39 cellular contexts compared by ENCODE assay signal in the genomic region with DNA sequence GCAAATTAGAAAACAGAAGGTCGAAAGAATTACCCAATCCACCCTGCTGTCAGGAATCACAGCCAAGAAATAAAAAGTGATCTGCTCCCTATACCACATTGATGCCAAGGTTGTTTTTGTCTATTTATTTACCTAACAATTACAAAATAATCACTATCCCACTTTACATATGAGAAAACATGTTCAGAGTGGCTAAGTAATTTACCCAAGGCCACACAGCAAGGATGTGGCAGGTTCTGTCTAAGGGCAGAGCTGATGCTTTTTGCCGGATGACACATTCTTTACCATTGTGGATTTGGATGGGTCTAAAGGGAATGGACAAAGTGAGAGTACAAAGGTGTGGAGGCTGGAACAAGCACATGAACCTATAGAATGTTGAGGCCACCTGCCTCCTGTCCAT.
"Had no signal": no experiment of that assay in that cellular context is flagged by ENCODE, and none has a peak within 500 bp of the region (broad histone marks: within the 10 kb centered on the region; RNA-seq: fewer than 3 reads in every experiment).

No MANE protein-coding gene starts in this region.

- H3K27ac Mint-ChIP-seq: activated B cell treated with CpG ODN at 0.5 μM for 24 hours; activated CD4-positive, alpha-beta memory T cell treated with anti-CD3 and anti-CD28 coated beads for 36 hours; activated CD4-positive, alpha-beta T cell treated with anti-CD3 and anti-CD28 coated beads, Interleukin-2, amount 10 ng/mL, durations not matched to agents 24 days and 14 days; activated CD8-positive, alpha-beta T cell treated with anti-CD3 and anti-CD28 coated beads for 36 hours; activated naive CD4-positive, alpha-beta T cell treated with anti-CD3 and anti-CD28 coated beads for 36 hours; activated naive CD4-positive, alpha-beta T cell treated with anti-CD3 and anti-CD28 coated beads, Interleukin-2, amount 50 U/mL, for 72 hours; activated naive CD8-positive, alpha-beta T cell treated with anti-CD3 and anti-CD28 coated beads for 36 hours; activated T-cell treated with anti-CD3 and anti-CD28 coated beads, Interleukin-2, amount 50 U/mL, for 72 hours; activated T-helper 1 cell treated with anti-CD3 and anti-CD28 coated beads, Interleukin-12 subunit alpha, Interleukin-12 subunit beta, Interleukin-2, Interleukin-4 antibody, amounts not matched to agents 30 ng/mL and 10 ng/mL and 1 ng/mL, durations not matched to agents 14 hours and 24 hours and 36 hours; activated T-helper 17 cell treated with anti-CD3 and anti-CD28 coated beads, Interleukin-2, amount 50 U/mL, for 72 hours; T-helper 1 cell treated with Interleukin-12 subunit alpha and Interleukin-12 subunit beta and Interleukin-4 antibody, amounts not matched to agents 30 μg/mL and 1 μg/mL, for 36 hours; T-helper 2 cell treated with Interferon-gamma antibody and Interleukin-4, amounts not matched to agents 5 μg/mL and 100 μg/mL, for 36 hours had no signal

- H3K27me3 Mint-ChIP-seq: activated B cell treated with CpG ODN at 0.5 μM for 24 hours; activated CD4-positive, alpha-beta memory T cell treated with anti-CD3 and anti-CD28 coated beads for 36 hours; activated CD4-positive, alpha-beta T cell treated with anti-CD3 and anti-CD28 coated beads, Interleukin-2, amount 10 ng/mL, durations not matched to agents 24 days and 14 days; activated CD8-positive, alpha-beta T cell treated with anti-CD3 and anti-CD28 coated beads for 36 hours; activated naive CD8-positive, alpha-beta T cell treated with anti-CD3 and anti-CD28 coated beads for 36 hours; central memory CD8-positive, alpha-beta T cell had no signal

- H3K36me3 ChIP-seq: adrenal gland, brain microvascular endothelial cell, breast epithelium, cardiac muscle cell had no signal

- H3K36me3 Mint-ChIP-seq: activated CD4-positive, alpha-beta memory T cell treated with anti-CD3 and anti-CD28 coated beads for 36 hours; activated naive CD4-positive, alpha-beta T cell treated with anti-CD3 and anti-CD28 coated beads, Interleukin-2, amount 50 U/mL, for 72 hours; activated naive CD8-positive, alpha-beta T cell treated with anti-CD3 and anti-CD28 coated beads for 36 hours had no signal

- H3K4me1 Mint-ChIP-seq: activated B cell treated with CpG ODN at 0.5 μM for 24 hours; activated CD4-positive, alpha-beta T cell treated with anti-CD3 and anti-CD28 coated beads, Interleukin-2, amount 10 ng/mL, durations not matched to agents 24 days and 14 days; activated naive CD8-positive, alpha-beta T cell treated with anti-CD3 and anti-CD28 coated beads for 36 hours; activated T-helper 17 cell treated with anti-CD3 and anti-CD28 coated beads, Interleukin-2, amount 50 U/mL, for 72 hours; central memory CD8-positive, alpha-beta T cell had no signal

- DNase-seq: activated B cell treated with CpG ODN at 0.5 μM for 24 hours; activated CD4-positive, alpha-beta memory T cell treated with anti-CD3 and anti-CD28 coated beads for 36 hours; activated CD4-positive, alpha-beta T cell treated with anti-CD3 and anti-CD28 coated beads for 4 hours; activated CD4-positive, alpha-beta T cell treated with anti-CD3 and anti-CD28 coated beads, Interleukin-2, amount 10 ng/mL, durations not matched to agents 24 days and 14 days; activated CD4-positive, alpha-beta T cell treated with anti-CD3 and anti-CD28 coated beads, Interleukin-2, amount 50 U/mL, for 1 hour; activated CD4-positive, alpha-beta T cell treated with anti-CD3 and anti-CD28 coated beads, Interleukin-2, amount 50 U/mL, for 4 hours; activated CD4-positive, CD25-positive, alpha-beta regulatory T cell treated with anti-CD3 and anti-CD28 coated beads, Interleukin-2, amount 50 U/mL, for 72 hours; activated CD8-positive, alpha-beta memory T cell treated with anti-CD3 and anti-CD28 coated beads, Interleukin-2, amount 50 U/mL, for 4 hours; activated CD8-positive, alpha-beta T cell treated with anti-CD3 and anti-CD28 coated beads for 36 hours; activated effector memory CD4-positive, alpha-beta T cell treated with anti-CD3 and anti-CD28 coated beads, Interleukin-2, amount 50 U/mL, for 16 hours; activated gamma-delta T cell treated with Interleukin-2 at 50 U/mL for 16 hours; activated naive CD4-positive, alpha-beta T cell; activated naive CD4-positive, alpha-beta T cell treated with anti-CD3 and anti-CD28 coated beads for 36 hours; activated naive CD4-positive, alpha-beta T cell treated with anti-CD3 and anti-CD28 coated beads, Interleukin-2, amount 50 U/mL, for 16 hours; activated naive CD8-positive, alpha-beta T cell treated with anti-CD3 and anti-CD28 coated beads for 36 hours; activated T-cell treated with anti-CD3 and anti-CD28 coated beads for 4 hours; activated T-cell treated with anti-CD3 and anti-CD28 coated beads, Interleukin-2, amount 50 U/mL, for 1 hour; activated T-cell treated with anti-CD3 and anti-CD28 coated beads, Interleukin-2, amount 50 U/mL, for 4 hours; activated T-cell treated with anti-CD3 and anti-CD28 coated beads, Interleukin-2, amount 50 U/mL, for 72 hours; adrenal gland; amniotic stem cell; aorta; body of pancreas; brain microvascular endothelial cell; caudate nucleus; cerebellar nuclear complex; T-helper 2 cell; T-helper 9 cell had no signal

- ATAC-seq: activated CD8-positive, alpha-beta T cell treated with anti-CD3 and anti-CD28 coated beads for 36 hours; activated naive CD4-positive, alpha-beta T cell treated with anti-CD3 and anti-CD28 coated beads, Interleukin-2, amount 50 U/mL, for 72 hours; activated T-cell treated with anti-CD3 and anti-CD28 coated beads, Interleukin-2, amount 50 U/mL, for 4 hours; activated T-cell treated with anti-CD3 and anti-CD28 coated beads, Interleukin-2, amount 50 U/mL, for 72 hours; activated T-helper 17 cell treated with anti-CD3 and anti-CD28 coated beads, Interleukin-2, amount 50 U/mL, for 72 hours; body of pancreas had no signal

- H3K4me3 ChIP-seq: adrenal gland, body of pancreas, breast epithelium, cardiac muscle cell had no signal

- H3K27me3 ChIP-seq: adrenal gland, body of pancreas, brain microvascular endothelial cell, breast epithelium, cardiac muscle cell had no signal

- FAIRE-seq: astrocyte, TTC549 had no signal

- H3K9me3 ChIP-seq: adrenal gland, body of pancreas, breast epithelium had no signal

- H3K4me1 ChIP-seq: adrenal gland, body of pancreas, breast epithelium had no signal

- H3K9me3 Mint-ChIP-seq: activated B cell treated with CpG ODN at 0.5 μM for 24 hours; activated CD4-positive, alpha-beta memory T cell treated with anti-CD3 and anti-CD28 coated beads for 36 hours; activated CD4-positive, alpha-beta T cell treated with anti-CD3 and anti-CD28 coated beads, Interleukin-2, amount 10 ng/mL, durations not matched to agents 24 days and 14 days; activated CD8-positive, alpha-beta T cell treated with anti-CD3 and anti-CD28 coated beads for 36 hours; activated naive CD4-positive, alpha-beta T cell treated with anti-CD3 and anti-CD28 coated beads for 36 hours; activated naive CD8-positive, alpha-beta T cell treated with anti-CD3 and anti-CD28 coated beads for 36 hours; activated T-cell treated with anti-CD3 and anti-CD28 coated beads, Interleukin-2, amount 50 U/mL, for 4 hours; activated T-cell treated with anti-CD3 and anti-CD28 coated beads, Interleukin-2, amount 50 U/mL, for 72 hours; activated T-helper 1 cell treated with anti-CD3 and anti-CD28 coated beads, Interleukin-12 subunit alpha, Interleukin-12 subunit beta, Interleukin-2, Interleukin-4 antibody, amounts not matched to agents 30 ng/mL and 10 ng/mL and 1 ng/mL, durations not matched to agents 14 hours and 24 hours and 36 hours; activated T-helper 17 cell treated with anti-CD3 and anti-CD28 coated beads, Interleukin-2, amount 50 U/mL, for 72 hours; T-helper 1 cell treated with Interleukin-12 subunit alpha and Interleukin-12 subunit beta and Interleukin-4 antibody, amounts not matched to agents 30 μg/mL and 1 μg/mL, for 36 hours; T-helper 2 cell treated with Interferon-gamma antibody and Interleukin-4, amounts not matched to agents 5 μg/mL and 100 μg/mL, for 36 hours had no signal

- H3K27ac ChIP-seq: adrenal gland, body of pancreas, brain microvascular endothelial cell, breast epithelium, cardiac muscle cell, VCaP had no signal

- H3K4me3 Mint-ChIP-seq: activated B cell treated with CpG ODN at 0.5 μM for 24 hours; activated CD4-positive, alpha-beta memory T cell treated with anti-CD3 and anti-CD28 coated beads for 36 hours; activated CD4-positive, alpha-beta T cell treated with anti-CD3 and anti-CD28 coated beads, Interleukin-2, amount 10 ng/mL, durations not matched to agents 24 days and 14 days; activated CD8-positive, alpha-beta T cell treated with anti-CD3 and anti-CD28 coated beads for 36 hours; activated naive CD4-positive, alpha-beta T cell treated with anti-CD3 and anti-CD28 coated beads for 36 hours; activated naive CD8-positive, alpha-beta T cell treated with anti-CD3 and anti-CD28 coated beads for 36 hours; activated T-cell treated with anti-CD3 and anti-CD28 coated beads, Interleukin-2, amount 50 U/mL, for 4 hours; activated T-cell treated with anti-CD3 and anti-CD28 coated beads, Interleukin-2, amount 50 U/mL, for 72 hours; activated T-helper 1 cell treated with anti-CD3 and anti-CD28 coated beads, Interleukin-12 subunit alpha, Interleukin-12 subunit beta, Interleukin-2, Interleukin-4 antibody, amounts not matched to agents 30 ng/mL and 10 ng/mL and 1 ng/mL, durations not matched to agents 14 hours and 24 hours and 36 hours; activated T-helper 17 cell treated with anti-CD3 and anti-CD28 coated beads, Interleukin-2, amount 50 U/mL, for 72 hours; central memory CD8-positive, alpha-beta T cell; T-helper 1 cell treated with Interleukin-12 subunit alpha and Interleukin-12 subunit beta and Interleukin-4 antibody, amounts not matched to agents 30 μg/mL and 1 μg/mL, for 36 hours; T-helper 2 cell treated with Interferon-gamma antibody and Interleukin-4, amounts not matched to agents 5 μg/mL and 100 μg/mL, for 36 hours had no signal
